ENCODE assay signal across 15 cellular contexts in the genomic region with DNA sequence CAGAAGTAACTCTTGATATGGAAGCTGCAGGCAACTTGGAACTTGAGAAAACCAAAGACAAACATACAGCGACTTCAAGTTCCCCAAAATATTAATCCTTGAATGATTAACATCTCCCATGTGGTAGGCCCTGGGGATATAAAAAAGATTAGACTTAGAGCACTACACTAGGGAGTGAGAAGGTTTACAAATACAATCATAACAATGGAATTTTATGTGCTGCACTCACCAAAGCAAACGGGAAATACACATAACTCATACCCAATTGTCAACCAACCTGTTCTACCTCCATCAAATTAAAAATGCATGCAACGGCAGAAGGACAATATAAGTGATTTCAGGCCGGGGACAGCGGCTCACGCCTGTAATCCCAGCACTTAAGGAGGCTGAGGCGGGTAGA. TPM values are rescaled to one million over a fixed set of nuclear protein-coding genes. Genes with fewer than 3 reads are reported as not detected.
A peak's percentile ranks its signal among the peaks of the same experiment; 100 is the strongest.
DNase-seq lines count a peak whose midpoint lies in the region; ATAC-seq and TF ChIP-seq lines count a peak whose summit lies in the region.
"Had no signal": no experiment of that assay in that cellular context is flagged by ENCODE, and none has a peak within 500 bp of the region (broad histone marks: within the 10 kb centered on the region; RNA-seq: fewer than 3 reads in every experiment).

No MANE protein-coding gene starts in this region.

- TF ChIP-seq CTCF in WERI-Rb-1 (IDR thresholded peaks at IDR 0.05; ENCODE audit: low read depth, low read length) (no peak), left lung (IDR thresholded peaks at IDR 0.05) (no peak), sigmoid colon (IDR thresholded peaks at IDR 0.05) (no peak)

- DNase-seq in DMS153 (lab: John Stamatoyannopoulos, UW): peak; percentile 92
- peak; percentile 16 for DNase-seq in LoVo (ENCODE audit: low spot score)
- peak; percentile 67 for DNase-seq in WERI-Rb-1
- DNase-seq in left lung: no peak
- DNase-seq in central memory CD4-positive, alpha-beta T cell: no peak
- no peak for DNase-seq in NCI-H1092 treated with DMSO at 0.1 percent for 48 hours (lab: John Stamatoyannopoulos, UW)
- no peak for DNase-seq in sigmoid colon
- DNase-seq in aorta: no peak
- DNase-seq: activated CD4-positive, alpha-beta T cell treated with anti-CD3 and anti-CD28 coated beads for 36 hours; activated naive CD8-positive, alpha-beta T cell treated with anti-CD3 and anti-CD28 coated beads, Interleukin-2, amount 10 ng/mL, durations not matched to agents 7 days and 5 days; heart right ventricle; NCI-H1048; NCI-H446 had no signal

- H3K27me3 ChIP-seq in WERI-Rb-1 (ENCODE audit: insufficient read depth, low read depth, severe bottlenecking): no peaks in the 10 kb centered on the region
- no peaks in the 10 kb centered on the region for H3K27me3 ChIP-seq in left lung
- H3K27me3 ChIP-seq in sigmoid colon: no peaks in the 10 kb centered on the region
- no peaks in the 10 kb centered on the region for H3K27me3 ChIP-seq in aorta (ENCODE audit: control insufficient read depth in 1 of 2, insufficient read depth in 2 of 2, low read length in 1 of 2)
- H3K27me3 ChIP-seq: heart right ventricle had no signal

- no peaks in the 10 kb centered on the region for H3K36me3 ChIP-seq in WERI-Rb-1
- no peaks in the 10 kb centered on the region for H3K36me3 ChIP-seq in left lung
- H3K36me3 ChIP-seq in sigmoid colon: no peaks in the 10 kb centered on the region
- H3K36me3 ChIP-seq in aorta (ENCODE audit: control insufficient read depth in 1 of 2, insufficient read depth in 2 of 2, low read length in 1 of 2): peaks cover 0 to 3% of the 10 kb centered on the region in 2 donors
- H3K36me3 ChIP-seq: heart right ventricle had no signal

- 20 to 75% methylated on average over 7 of the region's 7 CpGs for WGBS in sigmoid colon, 2 donors
- 66 to 71% methylated on average over 7 of the region's 7 CpGs for WGBS in aorta, 2 donors

- no peak for TF ChIP-seq EP300 in sigmoid colon (IDR thresholded peaks at IDR 0.05)

- H3K4me3 ChIP-seq in WERI-Rb-1 (ENCODE audit: low read depth, low read length) (no peak overlapping the region), left lung (no peak overlapping the region), sigmoid colon (no peak overlapping the region), aorta (ENCODE audit: low read length in 2 of 2) (no peak overlapping the region)
- H3K4me3 ChIP-seq: heart right ventricle had no signal

- ATAC-seq in left lung (peak; percentile 11), aorta (ENCODE audit: low FRiP score) (no peak)
- ATAC-seq: activated CD4-positive, alpha-beta T cell treated with anti-CD3 and anti-CD28 coated beads for 36 hours; HCT116; heart right ventricle; left lobe of liver had no signal

- H3K27ac ChIP-seq in WERI-Rb-1: no peak overlapping the region
- H3K27ac ChIP-seq in left lung: no peak overlapping the region
- no peak overlapping the region for H3K27ac ChIP-seq in sigmoid colon
- H3K27ac ChIP-seq in aorta (ENCODE audit: low read depth in 1 of 2, low read length in 2 of 2): no peak overlapping the region
- H3K27ac ChIP-seq: heart right ventricle had no signal

- H3K4me1 ChIP-seq in left lung (peaks cover 0 to 15% of the 10 kb centered on the region in 2 donors), sigmoid colon (peaks cover 0 to 14% (median 8%) of the 10 kb centered on the region in 4 donors), aorta (ENCODE audit: control insufficient read depth in 1 of 2, insufficient read depth in 2 of 2, low read length in 2 of 2) (no peaks in the 10 kb centered on the region)

- intact Hi-C loops in left lung (cut with DNase I) (no loop called here), sigmoid colon (cut with DNase I) (no loop called here), aorta (cut with DNase I) (loop anchor here in 1 of 2 donors (2.0 kb wide), 1 partner anchor 195 kb away; no protein-coding TSS in a partner anchor)

- H3K9me3 ChIP-seq in WERI-Rb-1 (ENCODE audit: severe bottlenecking) (no peaks in the 10 kb centered on the region), left lung (no peaks in the 10 kb centered on the region), sigmoid colon (no peaks in the 10 kb centered on the region), aorta (ENCODE audit: control insufficient read depth, low read length) (peaks cover 2% of the 10 kb centered on the region)
- H3K9me3 ChIP-seq: heart right ventricle had no signal

- no peak for TF ChIP-seq POLR2A in sigmoid colon (IDR thresholded peaks at IDR 0.05)

RNA-seq across cellular contexts. Expression of a gene that starts 3.7 kb away (rescaled TPM):
- total RNA-seq in left lung (10 to 100 TPM; 29.9 to 35.1 TPM), sigmoid colon (10 to 100 TPM; 14.6 to 23.8 (median 17.1) TPM), aorta (10 to 100 TPM; 11.5 to 29.1 TPM)
- polyA plus RNA-seq in sigmoid colon (10 to 100 TPM in 1 of 3 donors, 1 to 10 TPM in 2; 8.7 to 22.2 (median 9.0) TPM), aorta (10 to 100 TPM in 1 of 2 donors, 1 to 10 TPM in 1; 6.0 to 10.7 TPM)

Comparison
In these comparisons a context has a peak if more than half of its experiments do, and no peak if none do; other contexts are left out.
1. DNase-seq: peak in DMS153 (single experiment), LoVo (single experiment) and WERI-Rb-1 (single experiment); none in left lung (0 of 2), central memory CD4-positive, alpha-beta T cell (single experiment), NCI-H1092 treated with DMSO at 0.1 percent for 48 hours (single experiment), sigmoid colon (single experiment) and aorta (0 of 2).